Comparison of ENCODE assay signal across 1 cellular context in genomic region chr7:101357433-101357832, GRCh38.
A peak's percentile ranks its signal among the peaks of the same experiment; 100 is the strongest.
TF ChIP-seq lines count a peak whose summit lies in the region.

No MANE protein-coding gene starts in this region.

TF ChIP-seq in HepG2, 621 proteins besides CTCF, POLR2A, EP300 and RAD21:
- TF ChIP-seq GLI4 (CRISPR knock-in tag; IDR thresholded peaks at IDR 0.05; ENCODE audit: borderline replicate concordance) (no peak), ATF7 (IDR thresholded peaks at IDR 0.05) (peak; percentile 59), ATF7 (CRISPR knock-in tag; IDR thresholded peaks at IDR 0.05) (no peak)
